In genomic region chr1:200739499-200740290, GRCh38 we compare ENCODE assay signal across 1 cellular context.
A peak's percentile ranks its signal among the peaks of the same experiment; 100 is the strongest.
TF ChIP-seq lines count a peak whose summit lies in the region.

No MANE protein-coding gene starts in this region.

TF ChIP-seq in HEK293, 187 proteins besides CTCF, POLR2A, EP300 and RAD21 (continued from another document):
- TF ChIP-seq PATZ1 (tag by site-specific recombination; IDR thresholded peaks at IDR 0.05) (peak; percentile 35; the same call in 1 of the 2 replicates), ZNF335 (tag by site-specific recombination; conservative IDR thresholded peaks at IDR 0.05) (peak; percentile 34), ZNF514 (tag by site-specific recombination; IDR thresholded peaks at IDR 0.05) (no peak), ZNF521 (tag by site-specific recombination; IDR thresholded peaks at IDR 0.05) (no peak), ZXDB (tag by site-specific recombination; IDR thresholded peaks at IDR 0.05) (no peak; the same call in 1 of the 2 replicates), ZBTB17 (tag by site-specific recombination; IDR thresholded peaks at IDR 0.05) (0 out of 2 replicates have a peak, but pooled peaks have one; percentile 17)
